26 cellular contexts compared by ENCODE assay signal in genomic region chr20:54922636-54923035, GRCh38.
"Had no signal": no experiment of that assay in that cellular context is flagged by ENCODE, and none has a peak within 500 bp of the region (broad histone marks: within the 10 kb centered on the region; RNA-seq: fewer than 3 reads in every experiment).

No MANE protein-coding gene starts in this region.

- H3K9me3 ChIP-seq: stomach, suprapubic skin, testis, thoracic aorta, thyroid gland, tibial artery, tibial nerve, transverse colon, upper lobe of left lung, upper lobe of right lung, uterus, vagina had no signal

- H3K36me3 ChIP-seq: stomach, suprapubic skin, thoracic aorta, thyroid gland, tibial artery, tibial nerve, transverse colon, upper lobe of left lung, upper lobe of right lung, uterus, vagina had no signal

- H3K4me1 ChIP-seq: stomach, suprapubic skin, testis, thyroid gland, tibial artery, tibial nerve, transverse colon, upper lobe of left lung, upper lobe of right lung, uterus, vagina had no signal

- DNase-seq: stimulated activated CD4-positive, alpha-beta T cell treated with anti-CD3 and anti-CD28 coated beads, Interleukin-2, amount 100 ng/mL, for 48 hours; stimulated activated CD4-positive, alpha-beta T cell treated with anti-CD3 and anti-CD28 coated beads, Interleukin-4, amount 100 ng/mL, for 1 hour; stimulated activated CD4-positive, alpha-beta T cell treated with anti-CD3 and anti-CD28 coated beads, Interleukin-4, amount 100 ng/mL, for 24 hours; stimulated activated CD4-positive, alpha-beta T cell treated with anti-CD3 and anti-CD28 coated beads, Interleukin-4, amount 100 ng/mL, for 4 hours; stimulated activated CD8-positive, alpha-beta memory T cell treated with anti-CD3 and anti-CD28 coated beads, Interleukin-4, amount 100 ng/mL, for 48 hours; stimulated activated naive B cell treated with anti-CD40 and anti-IgM and Interleukin-4, amounts not matched to agents 10 μg/mL and 1 μg/mL and 100 μg/mL, for 72 hours; stimulated activated naive CD4-positive, alpha-beta T cell; stimulated activated naive CD4-positive, alpha-beta T cell treated with Interleukin-2 at 50 U/mL for 16 hours; stimulated activated naive CD8-positive, alpha-beta T cell treated with anti-CD3 and anti-CD28 coated beads, Interleukin-15, amount 100 ng/mL, for 72 hours; stimulated activated naive CD8-positive, alpha-beta T cell treated with anti-CD3 and anti-CD28 coated beads, Interleukin-15, Interleukin-2, amounts not matched to agents 100 U/mL and 50 U/mL, for 24 hours; stomach; substantia nigra; testis; thyroid gland; tibial artery; transverse colon; trophoblast cell; upper lobe of left lung; upper lobe of right lung; uterus had no signal

- H3K4me3 ChIP-seq: stomach, suprapubic skin, testis, thoracic aorta, thyroid gland, tibial artery, tibial nerve, transverse colon, upper lobe of left lung, upper lobe of right lung, uterus, vagina had no signal

- H3K27me3 ChIP-seq: stomach, suprapubic skin, testis, thyroid gland, tibial artery, tibial nerve, transverse colon, upper lobe of left lung, upper lobe of right lung, uterus, vagina had no signal

- H3K27ac ChIP-seq: stomach, suprapubic skin, testis, thoracic aorta, thyroid gland, tibial artery, tibial nerve, transverse colon, upper lobe of left lung, upper lobe of right lung, uterus, vagina had no signal

- ATAC-seq: stimulated activated effector memory CD8-positive, alpha-beta T cell treated with anti-CD3 and anti-CD28 coated beads, Interleukin-12 subunit alpha, Interleukin-12 subunit beta, amount 100 ng/mL, for 72 hours; stimulated activated memory B cell treated with anti-CD40 and anti-IgM and Interleukin-4, amounts not matched to agents 10 μg/mL and 1 μg/mL and 100 μg/mL, for 72 hours; stimulated activated naive B cell treated with anti-CD40 and anti-IgM and Interleukin-4, amounts not matched to agents 10 μg/mL and 1 μg/mL and 100 μg/mL, for 72 hours; stimulated activated naive CD8-positive, alpha-beta T cell treated with anti-CD3 and anti-CD28 coated beads, Interleukin-15, amount 100 ng/mL, for 72 hours; stimulated activated naive CD8-positive, alpha-beta T cell treated with anti-CD3 and anti-CD28 coated beads, Interleukin-15, Interleukin-2, amounts not matched to agents 100 U/mL and 50 U/mL, for 24 hours; upper lobe of right lung had no signal
